11 cellular contexts compared by ENCODE assay signal in the genomic region with DNA sequence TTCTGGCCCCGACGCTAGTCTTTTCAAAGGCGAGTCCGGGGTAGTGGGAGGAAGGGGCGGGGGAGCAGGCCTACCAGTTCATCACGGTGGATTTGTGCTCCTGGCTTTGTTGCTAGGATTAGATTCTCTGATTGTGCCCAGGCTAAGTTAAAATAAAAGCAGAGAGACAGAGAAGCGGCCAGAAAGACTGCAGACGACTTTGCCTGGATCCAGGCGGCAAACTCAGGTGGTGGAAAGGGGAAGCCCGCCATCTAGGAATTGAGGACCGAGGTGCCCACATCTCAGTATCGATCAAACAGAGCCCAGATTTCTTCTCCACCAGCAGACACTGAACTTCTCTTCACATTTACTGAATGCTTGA. TPM values are rescaled to one million over a fixed set of nuclear protein-coding genes. Genes with fewer than 3 reads are reported as not detected.
DNase-seq lines count a peak whose midpoint lies in the region; ATAC-seq and TF ChIP-seq lines count a peak whose summit lies in the region.
"Had no signal": no experiment of that assay in that cellular context is flagged by ENCODE, and none has a peak within 500 bp of the region (broad histone marks: within the 10 kb centered on the region; RNA-seq: fewer than 3 reads in every experiment).

No MANE protein-coding gene starts in this region.

- no TSS peak for BruUV-seq in Calu3 (replicated peaks; lab: Mats Ljungman, UMichigan)

- intact Hi-C loops in Calu3 (cut with micrococcal nuclease; ENCODE audit: unreplicated experiment): no loop called here

- no peak for TF ChIP-seq CTCF in Calu3 (IDR thresholded peaks at IDR 0.05; ENCODE audit: unreplicated experiment)
- no peak for TF ChIP-seq CTCF in fibroblast of lung (conservative IDR thresholded peaks at IDR 0.05 in 1 of 2, IDR thresholded peaks at IDR 0.05 in 1 of 2; ENCODE audit: low read depth in 1 of 2, low read length in 2 of 2)
- no peak for TF ChIP-seq CTCF in parathyroid adenoma (IDR thresholded peaks at IDR 0.05)
- TF ChIP-seq CTCF in GM13976 (IDR thresholded peaks at IDR 0.05; ENCODE audit: borderline replicate concordance, control extremely low read depth, extremely low read depth, insufficient read depth, missing control alignments): no peak

- H3K79me2 ChIP-seq in fibroblast of lung (ENCODE audit: control insufficient read depth, insufficient read depth, low read length): no peaks in the 10 kb centered on the region
- no peaks in the 10 kb centered on the region for H3K79me2 ChIP-seq in parathyroid adenoma

- H3K4me2 ChIP-seq in fibroblast of lung (ENCODE audit: extremely low read depth, insufficient read depth, low read length) (peak overlapping the region; percentile 21), parathyroid adenoma (ENCODE audit: low read length) (peak overlapping the region; percentile 26)

- no peaks in the 10 kb centered on the region for H3K4me1 ChIP-seq in fibroblast of lung (ENCODE audit: control insufficient read depth, extremely low read depth, insufficient read depth, low read length)
- H3K4me1 ChIP-seq in parathyroid adenoma: no peaks in the 10 kb centered on the region

- H3K36me3 Mint-ChIP-seq in Calu3 (ENCODE audit: insufficient read depth, unreplicated experiment): peaks cover 24% of the 10 kb centered on the region

- H3K9ac ChIP-seq in fibroblast of lung (ENCODE audit: insufficient read depth, low read length) (no peak overlapping the region), parathyroid adenoma (no peak overlapping the region)

- H3K9me3 Mint-ChIP-seq in Calu3 (ENCODE audit: low read depth, unreplicated experiment): no peaks in the 10 kb centered on the region

- H3K4me3 Mint-ChIP-seq in Calu3 (ENCODE audit: low read depth, unreplicated experiment): peak overlapping the region; percentile 79

- no peak overlapping the region for H3K27ac Mint-ChIP-seq in Calu3 (ENCODE audit: unreplicated experiment)

- H3K27me3 ChIP-seq in fibroblast of lung (ENCODE audit: control insufficient read depth, insufficient read depth, low read length) (no peaks in the 10 kb centered on the region), parathyroid adenoma (ENCODE audit: control insufficient read depth, insufficient read depth, low read length) (no peaks in the 10 kb centered on the region)

- H3K27ac ChIP-seq in fibroblast of lung (ENCODE audit: insufficient read depth, low read length): no peak overlapping the region
- H3K27ac ChIP-seq in parathyroid adenoma: no peak overlapping the region
- H3K27ac ChIP-seq: VCaP had no signal

- H3K9me3 ChIP-seq in fibroblast of lung (ENCODE audit: control insufficient read depth, insufficient read depth, low read depth, low read length) (no peaks in the 10 kb centered on the region), parathyroid adenoma (ENCODE audit: control insufficient read depth, low read length) (no peaks in the 10 kb centered on the region)

- H3K4me1 Mint-ChIP-seq in Calu3 (ENCODE audit: low read depth, unreplicated experiment): no peaks in the 10 kb centered on the region

- H3K36me3 ChIP-seq in fibroblast of lung (ENCODE audit: control insufficient read depth, insufficient read depth, low read length) (no peaks in the 10 kb centered on the region), parathyroid adenoma (ENCODE audit: control insufficient read depth, insufficient read depth, low read length) (no peaks in the 10 kb centered on the region)

- no peak for DNase-seq in Calu3
- DNase-seq in NCI-H345 treated with DMSO at 0.1 percent for 48 hours (lab: John Stamatoyannopoulos, UW; ENCODE audit: unreplicated experiment): peak; percentile 72
- DNase-seq in fibroblast of lung (ENCODE audit: low read depth in 2 of 2): no peak
- no peak for DNase-seq in GM13976 (ENCODE audit: low spot score)
- DNase-seq in activated effector memory CD4-positive, alpha-beta T cell treated with Interleukin-2 at 50 U/mL for 16 hours: no peak
- DNase-seq: activated gamma-delta T cell treated with Interleukin-2 at 50 U/mL for 16 hours had no signal

- H3K4me3 ChIP-seq in fibroblast of lung (replicated peaks in 1 of 4; ENCODE audit: control extremely low read depth in 1 of 4, insufficient read depth in 1 of 4, low read depth in 3 of 4, low read length in 4 of 4) (peak overlapping the region in 3 of 4 experiments; percentile 33 to 61 (median 60)), parathyroid adenoma (ENCODE audit: low read depth, low read length) (no peak overlapping the region)
- H3K4me3 ChIP-seq: lung had no signal

- H2AFZ ChIP-seq in fibroblast of lung (ENCODE audit: low read length) (no peak overlapping the region), parathyroid adenoma (no peak overlapping the region)

- H3K27me3 Mint-ChIP-seq in Calu3 (ENCODE audit: unreplicated experiment): peaks cover 32% of the 10 kb centered on the region

- in situ Hi-C loops in GM13976 (cut with MboI; ENCODE audit: low sequenced_read_pairs, unreplicated experiment): no loop called here

- no peaks in the 10 kb centered on the region for H4K20me1 ChIP-seq in fibroblast of lung (ENCODE audit: control insufficient read depth, extremely low read depth, insufficient read depth, low read length)

- ATAC-seq in GM18868 (IDR thresholded peaks at IDR 0.05; ENCODE audit: unreplicated experiment): no peak
- ATAC-seq in HG02642 (IDR thresholded peaks at IDR 0.05; ENCODE audit: poor library complexity, unreplicated experiment): no peak

- CTCF ChIA-PET in Calu3 (lab: Charles Lee): no interaction called here

RNA-seq across cellular contexts. Expression of a gene that starts 2.6 kb away (rescaled TPM):
- total RNA-seq in Calu3 (2022) (0.22 and 0.68 TPM in 2 replicates), fibroblast of lung (5.9 and 16.2 TPM in 2 replicates)
- 1.9 and 3.9 TPM in 2 replicates for polyA plus RNA-seq in fibroblast of lung
- polyA plus RNA-seq in fibroblast of lung (2012): 1.9 and 3.5 TPM in 2 replicates
- polyA minus RNA-seq in fibroblast of lung (ENCODE audit: low replicate concordance): 5.7 and 55.7 TPM in 2 replicates
